ENCODE assay signal across 8 cellular contexts in the genomic region with DNA sequence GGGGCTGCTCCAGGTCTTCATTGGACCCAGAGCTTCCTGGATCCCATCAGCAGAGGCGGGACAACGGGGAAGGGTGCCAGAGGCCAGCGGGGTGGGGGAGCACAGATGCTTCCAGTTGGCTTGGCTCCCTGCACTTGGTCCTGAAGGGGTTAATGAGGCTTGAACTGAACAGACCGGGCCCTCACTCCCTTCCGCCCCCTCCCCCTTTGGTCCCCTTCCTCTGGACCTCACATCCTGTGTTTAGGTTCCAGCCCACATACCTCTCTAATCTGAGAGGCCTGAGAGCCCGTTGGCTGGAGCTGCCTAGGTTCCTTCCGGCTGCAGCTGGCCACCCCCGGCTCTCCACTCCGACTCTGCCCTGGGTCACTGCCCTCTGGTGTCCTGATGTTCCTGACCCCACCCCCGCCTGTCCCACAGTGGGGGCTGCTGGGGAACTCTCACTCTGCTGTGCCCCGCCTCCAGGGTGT. TPM values are rescaled to one million over a fixed set of nuclear protein-coding genes. Genes with fewer than 3 reads are reported as not detected.
DNase-seq lines count a peak whose midpoint lies in the region; ATAC-seq and TF ChIP-seq lines count a peak whose summit lies in the region.

No MANE protein-coding gene starts in this region.

- CTCF ChIA-PET in OCI-LY7 (lab: Charles Lee; ENCODE audit: unreplicated experiment) = interaction anchor here (0.5 to 1.9 kb wide), 3 partner anchors 29 to 481 kb away, joined by 3 to 4 read pairs (median 3); no protein-coding TSS in a partner anchor

- no peaks in the 10 kb centered on the region for H3K9me2 ChIP-seq in OCI-LY7 (ENCODE audit: insufficient read depth, low read length)

- peak overlapping the region; percentile 98 for H3K4me2 ChIP-seq in OCI-LY7 (ENCODE audit: low read length)

- H3K36me3 ChIP-seq in ACC112 (ENCODE audit: insufficient read depth, low read length) (no peaks in the 10 kb centered on the region), OCI-LY7 (ENCODE audit: insufficient read depth, low read length) (peaks cover 30% of the 10 kb centered on the region), esophagus muscularis mucosa (peaks cover 0 to 25% (median 18%) of the 10 kb centered on the region in 4 donors), muscle layer of duodenum (ENCODE audit: control insufficient read depth in 1 of 2, insufficient read depth in 2 of 2, low read length in 2 of 2) (peaks cover 3 to 29% of the 10 kb centered on the region in 2 donors), HAP-1 (replicated peaks) (peaks cover 29% of the 10 kb centered on the region)

- peak; percentile 77 for DNase-seq in OCI-LY7 (ENCODE audit: low spot score)
- DNase-seq in esophagus muscularis mucosa (ENCODE audit: extremely low spot score) = no peak
- no peak for DNase-seq in midbrain (lab: John Stamatoyannopoulos, UW)
- no peak for DNase-seq in HAP-1 (ENCODE audit: low spot score in 2 of 2)
- no peak for DNase-seq in NOMO-1 treated with dmso at 0.1 percent for 144 hours (lab: John Stamatoyannopoulos, UW; ENCODE audit: unreplicated experiment)

- peaks cover 76% of the 10 kb centered on the region for H3K4me1 ChIP-seq in ACC112 (ENCODE audit: control insufficient read depth, insufficient read depth, low read length, unreplicated experiment)
- H3K4me1 ChIP-seq in OCI-LY7 (ENCODE audit: insufficient read depth, low read length, poor library complexity, severe bottlenecking) = peaks cover 76% of the 10 kb centered on the region
- H3K4me1 ChIP-seq in esophagus muscularis mucosa = peaks cover 92 to 98% (median 98%) of the 10 kb centered on the region in 4 donors
- peaks cover 51 to 74% of the 10 kb centered on the region in 2 donors for H3K4me1 ChIP-seq in muscle layer of duodenum (ENCODE audit: control insufficient read depth in 1 of 2, insufficient read depth in 2 of 2, low read length in 2 of 2)
- peaks cover 34% of the 10 kb centered on the region for H3K4me1 ChIP-seq in HAP-1

- H3K27me3 ChIP-seq in ACC112 (ENCODE audit: insufficient read depth, low read length) (no peaks in the 10 kb centered on the region), esophagus muscularis mucosa (no peaks in the 10 kb centered on the region), muscle layer of duodenum (ENCODE audit: low read depth, low read length) (no peaks in the 10 kb centered on the region), HAP-1 (ENCODE audit: low read depth) (no peaks in the 10 kb centered on the region)

- in situ Hi-C loops in HAP-1 (cut with MboI; ENCODE audit: low sequenced_read_pairs) = no loop called here

- no TSS peak for BruUV-seq in OCI-LY7 (replicated peaks; lab: Mats Ljungman, UMichigan)

- 24% methylated on average over 11 of the region's 11 CpGs for WGBS in esophagus muscularis mucosa

- H2AFZ ChIP-seq in ACC112 (ENCODE audit: low read length, unreplicated experiment) (no peak overlapping the region), OCI-LY7 (ENCODE audit: low read length) (no peak overlapping the region)

- TF ChIP-seq CTCF in OCI-LY7 (conservative IDR thresholded peaks at IDR 0.05; ENCODE audit: low read length) (no peak), esophagus muscularis mucosa (IDR thresholded peaks at IDR 0.05) (no peak)

- ATAC-seq in GM18870 (IDR thresholded peaks at IDR 0.05; ENCODE audit: unreplicated experiment) = no peak

- peak overlapping the region; percentile 47 for H3K4me3 ChIP-seq in ACC112 (ENCODE audit: low read depth, low read length)
- peak overlapping the region; percentile 61 for H3K4me3 ChIP-seq in OCI-LY7 (ENCODE audit: low read depth, low read length, poor library complexity, severe bottlenecking)
- peak overlapping the region in 3 of 4 donors; percentile 22 to 29 (median 24) for H3K4me3 ChIP-seq in esophagus muscularis mucosa
- H3K4me3 ChIP-seq in muscle layer of duodenum (ENCODE audit: low read depth in 1 of 2, low read length in 2 of 2) = peak overlapping the region; percentile 23 to 50
- no peak overlapping the region for H3K4me3 ChIP-seq in HAP-1

- H3K27ac ChIP-seq in ACC112 (ENCODE audit: low read depth, low read length) = peak overlapping the region; percentile 100
- H3K27ac ChIP-seq in OCI-LY7 (ENCODE audit: low read depth, low read length, poor library complexity, severe bottlenecking) = peak overlapping the region; percentile 91
- peak overlapping the region; percentile 93 to 99 (median 98) for H3K27ac ChIP-seq in esophagus muscularis mucosa (replicated peaks in 1 of 4)
- H3K27ac ChIP-seq in muscle layer of duodenum (ENCODE audit: low read length) = peak overlapping the region; percentile 99

- no peak for TF ChIP-seq EP300 in esophagus muscularis mucosa (IDR thresholded peaks at IDR 0.05)

- H4K20me1 ChIP-seq in OCI-LY7 (ENCODE audit: insufficient read depth, low read length) = no peaks in the 10 kb centered on the region

- intact Hi-C loops in OCI-LY7 (cut with micrococcal nuclease; ENCODE audit: unreplicated experiment) (loop anchor here (2.0 to 5.0 kb wide), 2 partner anchors 129 to 269 kb away; no protein-coding TSS in a partner anchor), esophagus muscularis mucosa (cut with DNase I) (no loop called here)

- no peaks in the 10 kb centered on the region for H3K9me3 ChIP-seq in OCI-LY7 (ENCODE audit: low read length)
- H3K9me3 ChIP-seq in esophagus muscularis mucosa = no peaks in the 10 kb centered on the region
- H3K9me3 ChIP-seq in muscle layer of duodenum (ENCODE audit: control insufficient read depth in 1 of 2, low read length in 2 of 2) = no peaks in the 10 kb centered on the region
- no peaks in the 10 kb centered on the region for H3K9me3 ChIP-seq in HAP-1

- H3K79me2 ChIP-seq in ACC112 (ENCODE audit: control insufficient read depth, insufficient read depth, low read length, unreplicated experiment) (peaks cover 11% of the 10 kb centered on the region), OCI-LY7 (ENCODE audit: insufficient read depth, low read depth, low read length) (no peaks in the 10 kb centered on the region; the same call in 1 of the 2 replicates)

- POLR2A ChIA-PET in OCI-LY7 (lab: Charles Lee) = interaction anchor here (0.6 to 1.3 kb wide), 3 partner anchors 35 to 377 kb away, joined by 3 to 6 read pairs (median 3); a partner anchor contains a TSS

- TF ChIP-seq POLR2A in esophagus muscularis mucosa (IDR thresholded peaks at IDR 0.05; ENCODE audit: low read depth) = no peak

RNA-seq across cellular contexts. Expression of a gene that starts 32.3 kb away (rescaled TPM):
- total RNA-seq in OCI-LY7 (2014; rRNA removed; shearing (Covaris generic)) = 106 and 109 TPM in 2 replicates
- total RNA-seq in OCI-LY7 (2022) (95.8 and 111 TPM in 2 replicates), esophagus muscularis mucosa (10 to 100 TPM; 57.7 to 91.9 (median 77.4) TPM)

RNA-seq across cellular contexts. Expression of a gene that starts 32.9 kb away (rescaled TPM):
- total RNA-seq in OCI-LY7 (2014; rRNA removed; shearing (Covaris generic)) = 0.26 and 1.8 TPM in 2 replicates
- total RNA-seq in OCI-LY7 (2022) (5.3 and 6.5 TPM in 2 replicates), esophagus muscularis mucosa (100 to 1,000 TPM in 2 of 4 donors, 10 to 100 TPM in 2; 73.9 to 117 (median 92.2) TPM)

RNA-seq across cellular contexts. Expression of a gene that starts 34.6 kb away (rescaled TPM):
- total RNA-seq in OCI-LY7 (2014; rRNA removed; shearing (Covaris generic)) = 16.9 and 21.2 TPM in 2 replicates
- total RNA-seq in OCI-LY7 (2022) (2.8 and 3.4 TPM in 2 replicates), esophagus muscularis mucosa (10 to 100 TPM in 3 of 4 donors, 1 to 10 TPM in 1; 5.0 to 24.2 (median 12.9) TPM)

Comparison
In these comparisons a context has a peak if more than half of its experiments do, and no peak if none do; other contexts are left out.
1. RNA of a gene that starts 32.9 kb away (total RNA-seq): 73.9 to 117 TPM in esophagus muscularis mucosa; 0.26 to 6.5 TPM in OCI-LY7; every median in the first group is over 10 times any median in the second.
2. Peak in every context shown above with its lines, with median percentiles within 50 percentile points of each other: H3K27ac ChIP-seq.